Comparison of ENCODE assay signal across 23 cellular contexts in genomic region chr14:62796431-62796830, GRCh38.
DNase-seq lines count a peak whose midpoint lies in the region; ATAC-seq, FAIRE-seq and TF ChIP-seq lines count a peak whose summit lies in the region.
"Had no signal": no experiment of that assay in that cellular context is flagged by ENCODE, and none has a peak within 500 bp of the region (broad histone marks: within the 10 kb centered on the region; RNA-seq: fewer than 3 reads in every experiment).

No MANE protein-coding gene starts in this region.

- FAIRE-seq in bronchial epithelial cell (lab: Jason Lieb, UNC): no peak
- FAIRE-seq: D721Med, G401.6, GM12891, GM18507 had no signal

- H3K4me3 Mint-ChIP-seq in MCF 10A (ENCODE audit: unreplicated experiment): no peak overlapping the region
- H3K4me3 Mint-ChIP-seq: CD4-positive, alpha-beta T cell; HFFc6 had no signal

- H3K27ac Mint-ChIP-seq in MCF 10A (ENCODE audit: low read depth, unreplicated experiment): no peak overlapping the region
- H3K27ac Mint-ChIP-seq: CD4-positive, alpha-beta T cell; HFFc6 had no signal

- no peaks in the 10 kb centered on the region for H3K36me3 Mint-ChIP-seq in MCF 10A (ENCODE audit: insufficient read depth, unreplicated experiment)

- ATAC-seq in foreskin keratinocyte: peak; percentile 95
- no peak for ATAC-seq in HG02571 (IDR thresholded peaks at IDR 0.05; ENCODE audit: unreplicated experiment)
- ATAC-seq: A549, HCT116 had no signal

- H3K27ac ChIP-seq in breast epithelium (no peak overlapping the region), foreskin keratinocyte (no peak overlapping the region)
- H3K27ac ChIP-seq: 22Rv1, A549, C4-2B had no signal

- CTCF ChIA-PET in MCF 10A (lab: Yijun Ruan, JAX): no interaction called here

- H3K36me3 ChIP-seq in breast epithelium (no peaks in the 10 kb centered on the region), bronchial epithelial cell (ENCODE audit: control insufficient read depth, insufficient read depth, low read length) (no peaks in the 10 kb centered on the region)

- DNase-seq in MCF 10A (ENCODE audit: unreplicated experiment): peak; percentile 0
- DNase-seq in breast epithelium (ENCODE audit: low spot score in 2 of 2): no peak
- peak; percentile 63 for DNase-seq in bronchial epithelial cell (ENCODE audit: low read depth)
- peak; percentile 44 to 76 for DNase-seq in foreskin keratinocyte
- no peak for DNase-seq in NK-92 treated with Interleukin-12 subunit alpha and Interleukin-12 subunit beta, amount 100 ng/mL, for 24 hours (lab: John Stamatoyannopoulos, UW)
- DNase-seq in activated CD4-positive, CD25-positive, alpha-beta regulatory T cell treated with anti-CD3 and anti-CD28 coated beads, Interleukin-2, amount 50 U/mL, for 72 hours: no peak
- no peak for DNase-seq in kidney tubule cell (ENCODE audit: low spot score)
- DNase-seq: AML-193; Caco-2; CD4-positive, alpha-beta T cell; GOT3; H7; HFFc6; IMR-90 had no signal

- TF ChIP-seq CTCF in MCF 10A (IDR thresholded peaks at IDR 0.05; ENCODE audit: unreplicated experiment): no peak
- TF ChIP-seq CTCF in breast epithelium (IDR thresholded peaks at IDR 0.05): no peak
- no peak for TF ChIP-seq CTCF in bronchial epithelial cell (IDR thresholded peaks at IDR 0.05; ENCODE audit: insufficient read depth, low read length, severe bottlenecking)
- TF ChIP-seq CTCF in foreskin keratinocyte (conservative IDR thresholded peaks at IDR 0.05): no peak

- H3K4me3 ChIP-seq in breast epithelium (no peak overlapping the region), bronchial epithelial cell (ENCODE audit: low read depth, low read length) (no peak overlapping the region)
- H3K4me3 ChIP-seq: A549 had no signal

- intact Hi-C loops in MCF 10A (cut with micrococcal nuclease) (no loop called here), breast epithelium (cut with DNase I; ENCODE audit: low total_unique reads) (no loop called here)

- no peaks in the 10 kb centered on the region for H3K27me3 Mint-ChIP-seq in MCF 10A (ENCODE audit: insufficient read depth, unreplicated experiment)
- H3K27me3 Mint-ChIP-seq: CD4-positive, alpha-beta T cell had no signal

- POLR2A ChIA-PET in MCF 10A (lab: Yijun Ruan, JAX): interaction anchor here (0.7 kb wide), 1 partner anchor 24 kb away, joined by 3 read pairs; no protein-coding TSS in a partner anchor

- H3K9me3 Mint-ChIP-seq in MCF 10A (ENCODE audit: unreplicated experiment): peaks cover 2% of the 10 kb centered on the region
- H3K9me3 Mint-ChIP-seq: CD4-positive, alpha-beta T cell had no signal

- BruUV-seq in MCF 10A (replicated peaks; lab: Mats Ljungman, UMichigan): no TSS peak

- H3K4me1 ChIP-seq in breast epithelium: no peaks in the 10 kb centered on the region
- H3K4me1 ChIP-seq in foreskin keratinocyte: peaks cover 3% of the 10 kb centered on the region
- H3K4me1 ChIP-seq: Caco-2 had no signal

- no peaks in the 10 kb centered on the region for H3K27me3 ChIP-seq in breast epithelium
- H3K27me3 ChIP-seq in bronchial epithelial cell (ENCODE audit: control insufficient read depth, insufficient read depth, low read length): no peaks in the 10 kb centered on the region
- H3K27me3 ChIP-seq in foreskin keratinocyte: no peaks in the 10 kb centered on the region

- H3K9me3 ChIP-seq in breast epithelium: no peaks in the 10 kb centered on the region
- H3K9me3 ChIP-seq: A549, Caco-2 had no signal

- H3K4me1 Mint-ChIP-seq in MCF 10A (ENCODE audit: insufficient read depth, unreplicated experiment): peaks cover 7% of the 10 kb centered on the region

- TF ChIP-seq POLR2A in breast epithelium (IDR thresholded peaks at IDR 0.05): no peak

Comparison
In these comparisons a context has a peak if more than half of its experiments do, and no peak if none do; other contexts are left out.
1. DNase-seq: peak in MCF 10A (single experiment), bronchial epithelial cell (single experiment) and foreskin keratinocyte (2 of 2); none in breast epithelium (0 of 2), NK-92 treated with Interleukin-12 subunit alpha and Interleukin-12 subunit beta, amount 100 ng/mL, for 24 hours (single experiment), activated CD4-positive, CD25-positive, alpha-beta regulatory T cell treated with anti-CD3 and anti-CD28 coated beads, Interleukin-2, amount 50 U/mL, for 72 hours (single experiment) and kidney tubule cell (single experiment).